Comparison of ENCODE assay signal across 1 cellular context in the genomic region with DNA sequence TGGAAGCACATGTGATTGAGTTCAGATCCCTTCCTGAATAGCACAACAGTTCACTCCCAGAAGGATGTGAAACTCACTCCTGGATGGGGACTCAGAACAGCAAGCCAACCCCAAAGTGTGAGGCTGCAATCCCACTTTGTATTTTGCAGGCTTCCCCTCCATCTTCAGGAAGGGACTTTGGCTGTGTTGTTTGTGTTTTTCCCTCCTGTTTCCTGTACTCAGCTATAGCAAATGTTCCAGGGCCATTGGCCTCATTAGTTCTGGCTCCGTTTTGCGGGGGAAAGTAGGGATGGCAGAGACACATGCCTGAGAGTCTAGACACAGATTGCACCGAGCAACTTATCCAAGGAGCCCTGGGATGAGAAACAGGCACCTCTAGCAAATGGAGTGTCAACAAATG.
TF ChIP-seq lines count a peak whose summit lies in the region.

No MANE protein-coding gene starts in this region.

TF ChIP-seq in GM23338, 12 proteins besides CTCF, POLR2A, EP300 and RAD21 (continued from another document):
- TF ChIP-seq, protein P1, sequence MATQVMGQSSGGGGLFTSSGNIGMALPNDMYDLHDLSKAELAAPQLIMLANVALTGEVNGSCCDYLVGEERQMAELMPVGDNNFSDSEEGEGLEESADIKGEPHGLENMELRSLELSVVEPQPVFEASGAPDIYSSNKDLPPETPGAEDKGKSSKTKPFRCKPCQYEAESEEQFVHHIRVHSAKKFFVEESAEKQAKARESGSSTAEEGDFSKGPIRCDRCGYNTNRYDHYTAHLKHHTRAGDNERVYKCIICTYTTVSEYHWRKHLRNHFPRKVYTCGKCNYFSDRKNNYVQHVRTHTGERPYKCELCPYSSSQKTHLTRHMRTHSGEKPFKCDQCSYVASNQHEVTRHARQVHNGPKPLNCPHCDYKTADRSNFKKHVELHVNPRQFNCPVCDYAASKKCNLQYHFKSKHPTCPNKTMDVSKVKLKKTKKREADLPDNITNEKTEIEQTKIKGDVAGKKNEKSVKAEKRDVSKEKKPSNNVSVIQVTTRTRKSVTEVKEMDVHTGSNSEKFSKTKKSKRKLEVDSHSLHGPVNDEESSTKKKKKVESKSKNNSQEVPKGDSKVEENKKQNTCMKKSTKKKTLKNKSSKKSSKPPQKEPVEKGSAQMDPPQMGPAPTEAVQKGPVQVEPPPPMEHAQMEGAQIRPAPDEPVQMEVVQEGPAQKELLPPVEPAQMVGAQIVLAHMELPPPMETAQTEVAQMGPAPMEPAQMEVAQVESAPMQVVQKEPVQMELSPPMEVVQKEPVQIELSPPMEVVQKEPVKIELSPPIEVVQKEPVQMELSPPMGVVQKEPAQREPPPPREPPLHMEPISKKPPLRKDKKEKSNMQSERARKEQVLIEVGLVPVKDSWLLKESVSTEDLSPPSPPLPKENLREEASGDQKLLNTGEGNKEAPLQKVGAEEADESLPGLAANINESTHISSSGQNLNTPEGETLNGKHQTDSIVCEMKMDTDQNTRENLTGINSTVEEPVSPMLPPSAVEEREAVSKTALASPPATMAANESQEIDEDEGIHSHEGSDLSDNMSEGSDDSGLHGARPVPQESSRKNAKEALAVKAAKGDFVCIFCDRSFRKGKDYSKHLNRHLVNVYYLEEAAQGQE (IDR thresholded peaks at IDR 0.05; ENCODE audit: unreplicated experiment): no peak
- TF ChIP-seq ZNF114 (CRISPR knock-in tag; IDR thresholded peaks at IDR 0.05): no peak
